ENCODE assay signal across 18 cellular contexts in genomic region chr13:44664308-44664707, GRCh38.
A peak's percentile ranks its signal among the peaks of the same experiment; 100 is the strongest.
DNase-seq lines count a peak whose midpoint lies in the region; ATAC-seq and TF ChIP-seq lines count a peak whose summit lies in the region.
"Had no signal": no experiment of that assay in that cellular context is flagged by ENCODE, and none has a peak within 500 bp of the region (broad histone marks: within the 10 kb centered on the region; RNA-seq: fewer than 3 reads in every experiment).

No MANE protein-coding gene starts in this region.

- ATAC-seq in WTC11, result peak; percentile 52
- ATAC-seq: T-cell had no signal

- no peaks in the 10 kb centered on the region for H3K9me3 ChIP-seq in CD4-positive, alpha-beta memory T cell (ENCODE audit: control insufficient read depth in 1 of 2, low read length in 2 of 2)
- H3K9me3 ChIP-seq: BLaER1 treated with 17β-estradiol and CSF1 and Interleukin-3, amounts not matched to agents 10 nM and 100 nM; Peyer's patch; SK-N-SH had no signal

- CTCF ChIA-PET in WTC11 (lab: Charles Lee), result no interaction called here
- CTCF ChIA-PET in CD4-positive, alpha-beta memory T cell (lab: Charles Lee; ENCODE audit: partially characterized antibody), result no interaction called here

- no peaks in the 10 kb centered on the region for H3K27me3 ChIP-seq in CD4-positive, alpha-beta memory T cell (ENCODE audit: insufficient read depth, low read length)
- H3K27me3 ChIP-seq: BLaER1 treated with 17β-estradiol and CSF1 and Interleukin-3, amounts not matched to agents 10 nM and 100 nM; Peyer's patch had no signal

- H3K9me3 Mint-ChIP-seq in WTC11, result peaks cover 4% of the 10 kb centered on the region; the same call in 1 of the 2 replicates
- H3K9me3 Mint-ChIP-seq in CD4-positive, alpha-beta memory T cell, result no peaks in the 10 kb centered on the region
- H3K9me3 Mint-ChIP-seq: IgD-negative memory B cell, T-cell had no signal

- no peak overlapping the region for H3K27ac ChIP-seq in CD4-positive, alpha-beta memory T cell (ENCODE audit: low read depth, low read length)
- H3K27ac ChIP-seq: BLaER1 treated with 17β-estradiol and CSF1 and Interleukin-3, amounts not matched to agents 10 nM and 100 nM; Peyer's patch had no signal

- no peaks in the 10 kb centered on the region for H3K4me1 ChIP-seq in CD4-positive, alpha-beta memory T cell (ENCODE audit: insufficient read depth, low read length)
- H3K4me1 ChIP-seq: Peyer's patch had no signal

- no peak overlapping the region for H3K4me3 Mint-ChIP-seq in WTC11
- no peak overlapping the region for H3K4me3 Mint-ChIP-seq in CD4-positive, alpha-beta memory T cell
- H3K4me3 Mint-ChIP-seq: IgD-negative memory B cell, T-cell had no signal

- POLR2A ChIA-PET in WTC11 (lab: Charles Lee), result no interaction called here
- POLR2A ChIA-PET in CD4-positive, alpha-beta memory T cell (lab: Charles Lee; ENCODE audit: partially characterized antibody), result no interaction called here

- no peak overlapping the region for H3K27ac Mint-ChIP-seq in WTC11
- no peak overlapping the region for H3K27ac Mint-ChIP-seq in CD4-positive, alpha-beta memory T cell
- H3K27ac Mint-ChIP-seq: IgD-negative memory B cell, T-cell had no signal

- H3K36me3 ChIP-seq in CD4-positive, alpha-beta memory T cell (ENCODE audit: insufficient read depth, low read length), result no peaks in the 10 kb centered on the region
- H3K36me3 ChIP-seq: BLaER1 treated with 17β-estradiol and CSF1 and Interleukin-3, amounts not matched to agents 10 nM and 100 nM; Peyer's patch had no signal

- peak; percentile 17 for DNase-seq in NCI-H345 (lab: John Stamatoyannopoulos, UW)
- DNase-seq in NCI-H345 treated with DMSO at 0.1 percent for 48 hours (lab: John Stamatoyannopoulos, UW; ENCODE audit: unreplicated experiment), result no peak
- peak; percentile 79 for DNase-seq in NCI-H146 (lab: John Stamatoyannopoulos, UW)
- DNase-seq in WTC11 (ENCODE audit: low spot score), result no peak
- DNase-seq in HK-2 (ENCODE audit: unreplicated experiment), result no peak
- no peak for DNase-seq in CD4-positive, alpha-beta memory T cell
- no peak for DNase-seq in hypothalamus (lab: John Stamatoyannopoulos, UW)
- DNase-seq: EL, GOT3, NCI-H1105, NCI-H2029 treated with DMSO at 0.1 percent for 48 hours, NCI-H446 treated with DMSO at 0.1 percent for 48 hours, Peyer's patch, SHP77, SK-N-SH, T-cell had no signal

- intact Hi-C loops in CD4-positive, alpha-beta memory T cell (cut with micrococcal nuclease), result no loop called here

- H3K27me3 Mint-ChIP-seq in WTC11 (ENCODE audit: low read depth), result no peaks in the 10 kb centered on the region
- H3K27me3 Mint-ChIP-seq in CD4-positive, alpha-beta memory T cell, result peaks cover 16 to 23% of the 10 kb centered on the region in 2 donors

- H3K36me3 Mint-ChIP-seq in WTC11, result no peaks in the 10 kb centered on the region
- no peaks in the 10 kb centered on the region for H3K36me3 Mint-ChIP-seq in CD4-positive, alpha-beta memory T cell
- H3K36me3 Mint-ChIP-seq: IgD-negative memory B cell, T-cell had no signal

- peaks cover 20% of the 10 kb centered on the region for H3K4me1 Mint-ChIP-seq in WTC11
- H3K4me1 Mint-ChIP-seq in CD4-positive, alpha-beta memory T cell, result no peaks in the 10 kb centered on the region
- H3K4me1 Mint-ChIP-seq: IgD-negative memory B cell, T-cell had no signal

- no peak overlapping the region for H3K4me3 ChIP-seq in CD4-positive, alpha-beta memory T cell (ENCODE audit: low read length in 2 of 2)
- H3K4me3 ChIP-seq: BLaER1 treated with 17β-estradiol and CSF1 and Interleukin-3, amounts not matched to agents 10 nM and 100 nM; Peyer's patch had no signal

- no peak for TF ChIP-seq CTCF in WTC11 (IDR thresholded peaks at IDR 0.05)

TF ChIP-seq in WTC11, 78 proteins besides CTCF, POLR2A, EP300 and RAD21:
- TF ChIP-seq ZNF416 (CRISPR knock-in tag; IDR thresholded peaks at IDR 0.05) (no peak), MYBL2 (CRISPR knock-in tag; IDR thresholded peaks at IDR 0.05) (no peak), TEAD1 (CRISPR knock-in tag; IDR thresholded peaks at IDR 0.05) (no peak), SOX15 (CRISPR knock-in tag; IDR thresholded peaks at IDR 0.05) (no peak), E2F5 (CRISPR knock-in tag; IDR thresholded peaks at IDR 0.05) (no peak), CREB1 (CRISPR knock-in tag; IDR thresholded peaks at IDR 0.05) (no peak), MAX (CRISPR knock-in tag; IDR thresholded peaks at IDR 0.05) (no peak), ZNF121 (CRISPR knock-in tag; IDR thresholded peaks at IDR 0.05) (no peak), SMAD3 (CRISPR knock-in tag; IDR thresholded peaks at IDR 0.05; ENCODE audit: borderline replicate concordance) (no peak)

Comparison
In these comparisons a context has a peak if more than half of its experiments do, and no peak if none do; other contexts are left out.
1. DNase-seq: peak in NCI-H345 (single experiment) and NCI-H146 (single experiment); none in NCI-H345 treated with DMSO at 0.1 percent for 48 hours (single experiment), WTC11 (single experiment), HK-2 (single experiment), CD4-positive, alpha-beta memory T cell (0 of 5) and hypothalamus (0 of 51).